ENCODE assay signal across 1 cellular context in the genomic region with DNA sequence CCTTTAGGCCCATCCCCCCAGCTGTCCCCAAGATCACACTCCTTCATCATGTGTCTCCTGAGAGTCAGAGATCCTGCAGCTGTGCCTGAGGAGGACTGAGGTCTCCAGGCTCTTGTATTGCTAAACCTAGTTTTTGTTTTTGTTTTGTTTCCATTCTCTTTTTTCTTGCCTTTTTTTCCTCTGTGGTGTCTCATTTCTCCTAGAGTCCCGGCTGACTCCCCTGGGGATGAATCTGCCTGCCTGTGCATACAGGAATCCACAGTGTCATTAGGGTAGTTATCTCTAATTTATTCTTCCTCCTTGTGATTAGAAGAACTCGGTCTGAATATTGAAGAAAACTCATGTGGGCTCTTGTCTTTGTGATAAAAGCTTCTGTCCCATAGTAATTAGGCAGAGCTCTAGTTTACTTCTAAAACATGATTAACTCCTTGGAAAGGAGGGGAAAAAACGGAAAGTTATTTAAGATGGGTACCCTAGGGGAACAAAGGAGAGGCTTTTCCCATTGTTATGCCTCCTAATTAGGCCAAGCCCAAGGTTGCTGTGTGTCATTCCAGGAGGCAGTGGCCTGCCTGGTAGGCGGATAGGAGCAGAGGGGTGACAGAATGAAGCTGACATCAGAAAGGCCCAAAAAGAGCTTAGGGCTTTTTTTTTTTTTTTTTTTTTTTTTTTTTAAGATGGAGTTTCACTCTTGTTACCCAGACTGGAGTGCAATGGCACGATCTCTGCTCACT.
TF ChIP-seq lines count a peak whose summit lies in the region.

No MANE protein-coding gene starts in this region.

TF ChIP-seq in WTC11, 78 proteins besides CTCF, POLR2A, EP300 and RAD21:
- TF ChIP-seq, protein P1, sequence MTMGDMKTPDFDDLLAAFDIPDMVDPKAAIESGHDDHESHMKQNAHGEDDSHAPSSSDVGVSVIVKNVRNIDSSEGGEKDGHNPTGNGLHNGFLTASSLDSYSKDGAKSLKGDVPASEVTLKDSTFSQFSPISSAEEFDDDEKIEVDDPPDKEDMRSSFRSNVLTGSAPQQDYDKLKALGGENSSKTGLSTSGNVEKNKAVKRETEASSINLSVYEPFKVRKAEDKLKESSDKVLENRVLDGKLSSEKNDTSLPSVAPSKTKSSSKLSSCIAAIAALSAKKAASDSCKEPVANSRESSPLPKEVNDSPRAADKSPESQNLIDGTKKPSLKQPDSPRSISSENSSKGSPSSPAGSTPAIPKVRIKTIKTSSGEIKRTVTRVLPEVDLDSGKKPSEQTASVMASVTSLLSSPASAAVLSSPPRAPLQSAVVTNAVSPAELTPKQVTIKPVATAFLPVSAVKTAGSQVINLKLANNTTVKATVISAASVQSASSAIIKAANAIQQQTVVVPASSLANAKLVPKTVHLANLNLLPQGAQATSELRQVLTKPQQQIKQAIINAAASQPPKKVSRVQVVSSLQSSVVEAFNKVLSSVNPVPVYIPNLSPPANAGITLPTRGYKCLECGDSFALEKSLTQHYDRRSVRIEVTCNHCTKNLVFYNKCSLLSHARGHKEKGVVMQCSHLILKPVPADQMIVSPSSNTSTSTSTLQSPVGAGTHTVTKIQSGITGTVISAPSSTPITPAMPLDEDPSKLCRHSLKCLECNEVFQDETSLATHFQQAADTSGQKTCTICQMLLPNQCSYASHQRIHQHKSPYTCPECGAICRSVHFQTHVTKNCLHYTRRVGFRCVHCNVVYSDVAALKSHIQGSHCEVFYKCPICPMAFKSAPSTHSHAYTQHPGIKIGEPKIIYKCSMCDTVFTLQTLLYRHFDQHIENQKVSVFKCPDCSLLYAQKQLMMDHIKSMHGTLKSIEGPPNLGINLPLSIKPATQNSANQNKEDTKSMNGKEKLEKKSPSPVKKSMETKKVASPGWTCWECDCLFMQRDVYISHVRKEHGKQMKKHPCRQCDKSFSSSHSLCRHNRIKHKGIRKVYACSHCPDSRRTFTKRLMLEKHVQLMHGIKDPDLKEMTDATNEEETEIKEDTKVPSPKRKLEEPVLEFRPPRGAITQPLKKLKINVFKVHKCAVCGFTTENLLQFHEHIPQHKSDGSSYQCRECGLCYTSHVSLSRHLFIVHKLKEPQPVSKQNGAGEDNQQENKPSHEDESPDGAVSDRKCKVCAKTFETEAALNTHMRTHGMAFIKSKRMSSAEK (CRISPR knock-in tag; IDR thresholded peaks at IDR 0.05; ENCODE audit: borderline replicate concordance), result no peak
- TF ChIP-seq, protein P2, sequence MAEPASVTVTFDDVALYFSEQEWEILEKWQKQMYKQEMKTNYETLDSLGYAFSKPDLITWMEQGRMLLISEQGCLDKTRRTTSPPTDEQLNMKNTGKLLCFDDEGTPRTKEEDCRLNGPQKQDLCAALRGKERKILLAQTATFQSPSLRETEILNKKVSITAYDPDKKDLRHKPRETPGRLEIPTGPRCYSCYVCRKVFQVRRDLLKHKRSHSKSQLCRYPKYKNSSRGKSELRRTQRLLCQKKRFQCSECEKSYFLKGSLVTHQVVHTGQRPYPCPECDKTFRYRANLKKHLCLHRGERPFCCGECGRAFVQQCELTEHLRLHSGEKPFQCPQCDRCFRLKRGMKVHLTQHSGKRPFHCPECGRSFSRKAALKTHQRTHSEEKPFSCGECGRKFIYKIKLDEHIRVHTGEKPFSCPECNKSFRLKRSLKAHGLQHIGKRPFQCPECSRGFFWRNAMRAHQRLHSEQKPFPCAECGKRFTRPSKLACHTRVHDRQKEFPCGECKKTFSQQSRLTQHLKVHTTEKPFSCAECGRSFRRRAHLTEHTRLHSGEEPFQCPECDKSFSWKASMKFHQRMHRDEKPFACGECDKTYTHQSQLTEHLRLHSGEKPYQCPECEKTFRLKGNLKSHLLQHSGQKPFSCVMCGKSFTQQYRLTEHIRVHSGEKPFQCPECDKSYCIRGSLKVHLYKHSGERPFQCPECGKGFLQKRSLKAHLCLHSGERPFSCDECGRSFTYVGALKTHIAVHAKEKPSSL (CRISPR knock-in tag; conservative IDR thresholded peaks at IDR 0.05), result no peak
- TF ChIP-seq AFF4 (CRISPR knock-in tag; IDR thresholded peaks at IDR 0.05; ENCODE audit: borderline replicate concordance) (no peak), NR1H2 (CRISPR knock-in tag; IDR thresholded peaks at IDR 0.05) (no peak), KAT7 (CRISPR knock-in tag; IDR thresholded peaks at IDR 0.05; ENCODE audit: borderline replicate concordance) (no peak), E2F1 (CRISPR knock-in tag; IDR thresholded peaks at IDR 0.05) (no peak), FOXK1 (CRISPR knock-in tag; IDR thresholded peaks at IDR 0.05) (no peak), IRF1 (CRISPR knock-in tag; IDR thresholded peaks at IDR 0.05) (no peak), TP53 (CRISPR knock-in tag; IDR thresholded peaks at IDR 0.05) (no peak), ZNF416 (CRISPR knock-in tag; IDR thresholded peaks at IDR 0.05) (no peak)
